8 cellular contexts compared by ENCODE assay signal in genomic region chr6:44247338-44248302, GRCh38. TPM values are rescaled to one million over a fixed set of nuclear protein-coding genes. Genes with fewer than 3 reads are reported as not detected.
DNase-seq lines count a peak whose midpoint lies in the region; ATAC-seq and TF ChIP-seq lines count a peak whose summit lies in the region.

No MANE protein-coding gene starts in this region.

- no peaks in the 10 kb centered on the region for H3K27me3 ChIP-seq in right atrium auricular region

- DNase-seq in AG08396 (ENCODE audit: low spot score) (peak; percentile 56), T-helper 1 cell (peak; percentile 71 to 87 (median 80)), right atrium auricular region (ENCODE audit: low spot score) (no peak), putamen (ENCODE audit: low spot score) (peak; percentile 79)

- H3K36me3 ChIP-seq in right atrium auricular region (peaks cover 42% of the 10 kb centered on the region), urinary bladder (ENCODE audit: insufficient read depth) (peaks cover 4% of the 10 kb centered on the region)

- no peaks in the 10 kb centered on the region for H3K9me3 ChIP-seq in right atrium auricular region

- ATAC-seq in GM19324 (IDR thresholded peaks at IDR 0.05; ENCODE audit: low FRiP score, unreplicated experiment) (peak; percentile 47), HG03565 (IDR thresholded peaks at IDR 0.05; ENCODE audit: unreplicated experiment) (peak; percentile 7)

- 0 to 1% (median 0%) methylated on average over 39 to 52 of the region's 52 CpGs for WGBS in adipose tissue, 3 donors
- WGBS in urinary bladder = under 1% methylated on average over 52 of the region's 52 CpGs

- H3K4me3 ChIP-seq in right atrium auricular region (peak overlapping the region; percentile 92 to 95), urinary bladder (ENCODE audit: low read depth, low read length) (peak overlapping the region; percentile 76)

- H3K27ac ChIP-seq in adipose tissue (ENCODE audit: low read depth, low read length) = peak overlapping the region; percentile 53
- H3K27ac ChIP-seq in right atrium auricular region = peak overlapping the region; percentile 100
- H3K27ac ChIP-seq in urinary bladder (ENCODE audit: low read depth) = peak overlapping the region; percentile 81

- H3K4me1 ChIP-seq in right atrium auricular region = peaks cover 0 to 36% of the 10 kb centered on the region in 2 donors
- H3K4me1 ChIP-seq in urinary bladder (ENCODE audit: insufficient read depth) = no peaks in the 10 kb centered on the region

- TF ChIP-seq CTCF in right atrium auricular region (IDR thresholded peaks at IDR 0.05) = no peak

RNA-seq across cellular contexts. Expression of gene HSP90AB1, which starts 0.7 kb away (rescaled TPM):
- 100 to 1,000 TPM; 452 to 676 (median 667) TPM for polyA plus RNA-seq in adipose tissue
- 100 to 1,000 TPM; 716 to 772 TPM for total RNA-seq in right atrium auricular region
- 220 TPM for total RNA-seq in urinary bladder
- 600 TPM for polyA plus RNA-seq in urinary bladder

RNA-seq across cellular contexts. Expression of gene SLC35B2, which starts 9.7 kb away (rescaled TPM):
- polyA plus RNA-seq in adipose tissue (10 to 100 TPM; 12.5 to 27.8 (median 26.7) TPM), urinary bladder (51.3 TPM)
- total RNA-seq in right atrium auricular region (10 to 100 TPM; 23.0 to 23.7 TPM), urinary bladder (29.4 TPM)

RNA-seq across cellular contexts. Expression of gene NFKBIE, which starts 17.7 kb away (rescaled TPM):
- polyA plus RNA-seq in adipose tissue = 1 to 10 TPM; 3.1 to 9.8 (median 4.9) TPM
- 1 to 10 TPM; 3.8 to 8.7 TPM for total RNA-seq in right atrium auricular region
- total RNA-seq in urinary bladder = 2.6 TPM
- 5.5 TPM for polyA plus RNA-seq in urinary bladder

RNA-seq across cellular contexts. Expression of gene TMEM151B, which starts 22.6 kb away (rescaled TPM):
- polyA plus RNA-seq in adipose tissue (under 1 TPM in 1 of 3 donors, not detected in 2; 0.06 TPM), urinary bladder (0.54 TPM)
- total RNA-seq in right atrium auricular region (1 to 10 TPM in 1 of 2 donors, under 1 TPM in 1; 0.11 to 2.6 TPM), urinary bladder (0.48 TPM)

RNA-seq across cellular contexts. Expression of gene SLC29A1, which starts 24.2 kb away (rescaled TPM):
- 100 to 1,000 TPM in 1 of 3 donors, 10 to 100 TPM in 2; 50.7 to 253 (median 57.6) TPM for polyA plus RNA-seq in adipose tissue
- 100 to 1,000 TPM; 105 to 256 TPM for total RNA-seq in right atrium auricular region
- total RNA-seq in urinary bladder = 16.3 TPM
- polyA plus RNA-seq in urinary bladder = 80.1 TPM
